34 cellular contexts compared by ENCODE assay signal in the genomic region with DNA sequence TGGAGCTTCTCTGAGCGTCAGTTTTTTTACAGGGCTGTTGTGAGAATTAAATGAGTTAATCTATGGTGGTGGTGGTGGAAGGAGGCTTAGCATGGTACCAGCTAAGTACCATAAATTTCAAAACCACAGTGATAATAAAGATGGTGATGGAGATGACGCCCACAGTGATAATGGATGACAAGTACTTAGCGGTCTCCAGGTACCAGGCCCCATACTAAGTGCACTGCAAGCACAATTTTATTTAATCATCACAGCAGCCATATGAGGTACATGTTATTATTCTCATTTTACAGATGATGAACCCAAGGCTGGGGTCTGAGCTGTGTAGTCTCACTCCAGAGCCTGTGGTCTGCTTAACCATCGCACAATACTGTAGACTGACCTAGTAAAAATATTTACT.
"Had no signal": no experiment of that assay in that cellular context is flagged by ENCODE, and none has a peak within 500 bp of the region (broad histone marks: within the 10 kb centered on the region; RNA-seq: fewer than 3 reads in every experiment).

No MANE protein-coding gene starts in this region.

- H3K27me3 ChIP-seq: MG63 had no signal

- H3K9me3 ChIP-seq: MG63 had no signal

- H3K36me3 ChIP-seq: MG63 had no signal

- H3K4me3 ChIP-seq: MG63 had no signal

- H3K4me2 ChIP-seq: KMS-11 had no signal

- H3K9ac ChIP-seq: KMS-11 had no signal

- DNase-seq: Karpas-422, Kasumi-1, MG63, MM.1S, MV-4-11, NCI-H1048, NCI-H1092, NCI-H1092 treated with DMSO at 0.1 percent for 48 hours, NCI-H1105, NCI-H1417, NCI-H1417 treated with DMSO at 0.1 percent for 48 hours, NCI-H1436, NCI-H1436 treated with DMSO at 0.1 percent for 48 hours, NCI-H146, NCI-H1694, NCI-H1694 treated with DMSO at 0.1 percent for 48 hours, NCI-H187, NCI-H187 treated with DMSO at 0.1 percent for 48 hours, NCI-H1930, NCI-H2029, NCI-H2029 treated with DMSO at 0.1 percent for 48 hours, NCI-H2081 treated with DMSO at 0.1 percent for 48 hours, NCI-H2107, NCI-H2171, NCI-H2171 treated with DMSO at 0.1 percent for 48 hours, NCI-H2227 treated with DMSO at 0.1 percent for 48 hours, NCI-H226, NCI-H345, NCI-H446, NCI-H446 treated with DMSO at 0.1 percent for 48 hours, NCI-H510A, NCI-H510A treated with DMSO at 0.1 percent for 48 hours, NCI-H524 had no signal

- H3K27ac ChIP-seq: KMS-11 had no signal
